In genomic region chr9:37800631-37801286, GRCh38 we compare ENCODE assay signal across 1 cellular context.
TF ChIP-seq lines count a peak whose summit lies in the region.

DCAF10 (plus strand) TSS chr9:37800797; CDS start chr9:37800867, 70 bp downstream.

TF ChIP-seq in GM12878, 131 proteins besides CTCF, POLR2A, EP300 and RAD21 (continued from another document):
- TF ChIP-seq ZNF592 (IDR thresholded peaks at IDR 0.05): no peak
- no peak for TF ChIP-seq RFX5 (IDR thresholded peaks at IDR 0.05; ENCODE audit: low read depth, low read length)
- TF ChIP-seq ZBTB33 (IDR thresholded peaks at IDR 0.05): no peak
- TF ChIP-seq CREM (IDR thresholded peaks at IDR 0.05; ENCODE audit: low read depth): peak; percentile 82
- peak; percentile 83 for TF ChIP-seq RELA (IDR thresholded peaks at IDR 0.05; ENCODE audit: borderline replicate concordance, partially characterized antibody)
- TF ChIP-seq EGR1 (IDR thresholded peaks at IDR 0.05; ENCODE audit: borderline replicate concordance in 1 of 2, low read depth in 2 of 2, low read length in 2 of 2): peak; percentile 73 to 94
